Comparison of ENCODE assay signal across 16 cellular contexts in genomic region chr5:32779754-32780415, GRCh38.
"Had no signal": no experiment of that assay in that cellular context is flagged by ENCODE, and none has a peak within 500 bp of the region (broad histone marks: within the 10 kb centered on the region; RNA-seq: fewer than 3 reads in every experiment).

No MANE protein-coding gene starts in this region.

- H3K27ac Mint-ChIP-seq: activated T-helper 17 cell treated with anti-CD3 and anti-CD28 coated beads, Interleukin-2, amount 50 U/mL, for 72 hours; natural killer cell had no signal

- H3K9me3 ChIP-seq: esophagus squamous epithelium, psoas muscle, sigmoid colon, upper lobe of left lung had no signal

- ATAC-seq: activated T-helper 17 cell treated with anti-CD3 and anti-CD28 coated beads, Interleukin-2, amount 50 U/mL, for 72 hours; natural killer cell; psoas muscle had no signal

- DNase-seq: activated CD4-positive, alpha-beta T cell treated with anti-CD3 and anti-CD28 coated beads, Interleukin-2, amount 50 U/mL, for 4 hours; activated naive CD4-positive, alpha-beta T cell treated with Interleukin-2 at 50 U/mL for 16 hours; activated T-cell treated with anti-CD3 and anti-CD28 coated beads for 4 hours; cortex of kidney; effector CD8-positive, alpha-beta T cell; esophagus squamous epithelium; foreskin melanocyte; mesenchymal stem cell; natural killer cell; nucleus accumbens; psoas muscle; sigmoid colon; stimulated activated naive CD4-positive, alpha-beta T cell; substantia nigra; upper lobe of left lung had no signal

- H3K27me3 ChIP-seq: esophagus squamous epithelium, sigmoid colon, upper lobe of left lung had no signal

- H3K4me3 ChIP-seq: esophagus squamous epithelium, psoas muscle, sigmoid colon, upper lobe of left lung had no signal

- H3K4me1 Mint-ChIP-seq: activated T-helper 17 cell treated with anti-CD3 and anti-CD28 coated beads, Interleukin-2, amount 50 U/mL, for 72 hours; natural killer cell had no signal

- H3K27ac ChIP-seq: esophagus squamous epithelium, psoas muscle, sigmoid colon, upper lobe of left lung had no signal

- H3K36me3 Mint-ChIP-seq: natural killer cell had no signal

- H3K4me1 ChIP-seq: esophagus squamous epithelium, psoas muscle, sigmoid colon, upper lobe of left lung had no signal

- H3K27me3 Mint-ChIP-seq: activated T-helper 17 cell treated with anti-CD3 and anti-CD28 coated beads, Interleukin-2, amount 50 U/mL, for 72 hours had no signal

- H3K4me3 Mint-ChIP-seq: activated T-helper 17 cell treated with anti-CD3 and anti-CD28 coated beads, Interleukin-2, amount 50 U/mL, for 72 hours; natural killer cell had no signal

- H3K9me3 Mint-ChIP-seq: activated T-helper 17 cell treated with anti-CD3 and anti-CD28 coated beads, Interleukin-2, amount 50 U/mL, for 72 hours; natural killer cell had no signal
